Comparison of ENCODE assay signal across 9 cellular contexts in genomic region chr1:161026954-161027353, GRCh38. TPM values are rescaled to one million over a fixed set of nuclear protein-coding genes. Genes with fewer than 3 reads are reported as not detected.
DNase-seq lines count a peak whose midpoint lies in the region; ATAC-seq, FAIRE-seq and TF ChIP-seq lines count a peak whose summit lies in the region.
"Not testable (repeated sequence)": the region's sequence is repeated elsewhere in the genome, so short reads cannot be mapped to it uniquely, and the experiment has no call there.
"Had no signal": no experiment of that assay in that cellular context is flagged by ENCODE, and none has a peak within 500 bp of the region (broad histone marks: within the 10 kb centered on the region; RNA-seq: fewer than 3 reads in every experiment).

No MANE protein-coding gene starts in this region.

- H3K9me1 ChIP-seq in keratinocyte (ENCODE audit: control insufficient read depth, extremely low read depth, insufficient read depth, low read length) = not testable (repeated sequence)

- not testable (repeated sequence) for TF ChIP-seq CTCF in VCaP (conservative IDR thresholded peaks at IDR 0.05); GM12878 (IDR thresholded peaks at IDR 0.05 in 2 of 3, conservative IDR thresholded peaks at IDR 0.05 in 1 of 3; ENCODE audit: control insufficient read depth in 2 of 3, extremely low read depth in 1 of 3, insufficient read depth in 1 of 3, low read depth in 3 of 3, low read length in 3 of 3); keratinocyte (optimal IDR thresholded peaks at IDR 0.05 in 1 of 3, IDR thresholded peaks at IDR 0.05 in 1 of 3, conservative IDR thresholded peaks at IDR 0.05 in 1 of 3; ENCODE audit: extremely low read depth in 1 of 3, insufficient read depth in 2 of 3, low read length in 3 of 3)

- intact Hi-C loops in activated naive CD4-positive, alpha-beta T cell treated with anti-CD3 and anti-CD28 coated beads for 36 hours (cut with micrococcal nuclease); GM12878 (cut with micrococcal nuclease; ENCODE audit: unreplicated experiment): not testable (repeated sequence)

- not testable (repeated sequence) for H3K9me3 Mint-ChIP-seq in activated naive CD4-positive, alpha-beta T cell treated with anti-CD3 and anti-CD28 coated beads for 36 hours; stimulated activated naive CD8-positive, alpha-beta T cell treated with anti-CD3 and anti-CD28 coated beads, Interleukin-15, Interleukin-2, amounts not matched to agents 100 ng/mL and 50 ng/mL, for 24 hours

- not testable (repeated sequence) for H3K36me3 Mint-ChIP-seq in activated naive CD4-positive, alpha-beta T cell treated with anti-CD3 and anti-CD28 coated beads for 36 hours (ENCODE audit: low read depth)
- H3K36me3 Mint-ChIP-seq in stimulated activated naive CD8-positive, alpha-beta T cell treated with anti-CD3 and anti-CD28 coated beads, Interleukin-15, Interleukin-2, amounts not matched to agents 100 ng/mL and 50 ng/mL, for 24 hours (ENCODE audit: low read depth) = peaks cover 36% of the 10 kb centered on the region

- H3K27me3 ChIP-seq in GM12878 (replicated peaks in 1 of 2; ENCODE audit: control insufficient read depth in 2 of 2, insufficient read depth in 2 of 2, low read length in 1 of 2); keratinocyte (ENCODE audit: control insufficient read depth, extremely low read depth, insufficient read depth, low read length): not testable (repeated sequence)

- peak; percentile 73 for ATAC-seq in HG02610 (IDR thresholded peaks at IDR 0.05; ENCODE audit: unreplicated experiment)
- not testable (repeated sequence) for ATAC-seq in GM12878

- not testable (repeated sequence) for H4K20me1 ChIP-seq in GM12878 (ENCODE audit: control insufficient read depth, insufficient read depth); keratinocyte (ENCODE audit: control insufficient read depth, extremely low read depth, insufficient read depth, low read length)

- H3K4me1 ChIP-seq in GM12878 (ENCODE audit: control insufficient read depth, insufficient read depth, low read length); keratinocyte (ENCODE audit: control insufficient read depth, extremely low read depth, insufficient read depth, low read length): not testable (repeated sequence)

- CTCF ChIA-PET in activated naive CD4-positive, alpha-beta T cell treated with anti-CD3 and anti-CD28 coated beads for 36 hours (lab: Charles Lee) = interaction anchor here (0.6 to 2.8 kb wide), 4 partner anchors 14 to 120 kb away, joined by 3 to 11 read pairs (median 5); no protein-coding TSS in a partner anchor
- CTCF ChIA-PET in GM12878 (lab: Yijun Ruan, JAX) = interaction anchor here (1.9 kb wide), 1 partner anchor 18 kb away, joined by 8 read pairs; the partner anchor contains the start of gene USF1

- POLR2A ChIA-PET in GM12878 (lab: Charles Lee) = not testable (repeated sequence)

- DNase-seq in activated T-cell treated with anti-CD3 and anti-CD28 coated beads for 24 hours (ENCODE audit: low read depth) = peak; percentile 20
- DNase-seq in activated naive CD4-positive, alpha-beta T cell treated with anti-CD3 and anti-CD28 coated beads for 36 hours = peak; percentile 27
- not testable (repeated sequence) for DNase-seq in GM12878 (ENCODE audit: low read depth, low spot score); keratinocyte (ENCODE audit: low read depth, low spot score)

- in situ Hi-C loops in GM12878 (cut with MboI) = not testable (repeated sequence)

- not testable (repeated sequence) for H3K9ac ChIP-seq in GM12878 (ENCODE audit: control insufficient read depth, insufficient read depth, low read length); keratinocyte (ENCODE audit: control insufficient read depth, extremely low read depth, insufficient read depth, low read length)

- H3K36me3 ChIP-seq in GM12878 (ENCODE audit: control insufficient read depth in 2 of 2, insufficient read depth in 2 of 2, low read length in 1 of 2); keratinocyte (ENCODE audit: control insufficient read depth in 2 of 2, extremely low read depth in 1 of 2, insufficient read depth in 2 of 2, low read length in 2 of 2): not testable (repeated sequence)

- H3K9me3 ChIP-seq in GM12878 (replicated peaks; ENCODE audit: control insufficient read depth, insufficient read depth, low read length) = peaks cover 10% of the 10 kb centered on the region; the same call in 2 of the 3 replicates
- H3K9me3 ChIP-seq in keratinocyte (ENCODE audit: control insufficient read depth, low read depth, low read length) = not testable (repeated sequence)

- H3K27ac ChIP-seq in VCaP (peak overlapping the region; percentile 2; the same call in 1 of the 2 replicates), keratinocyte (ENCODE audit: control insufficient read depth, insufficient read depth, low read length) (peak overlapping the region; percentile 36)
- H3K27ac ChIP-seq in GM12878 (ENCODE audit: control insufficient read depth, insufficient read depth) = not testable (repeated sequence)

- not testable (repeated sequence) for H2AFZ ChIP-seq in GM12878 (ENCODE audit: control insufficient read depth, low read depth, low read length); keratinocyte (ENCODE audit: control insufficient read depth, low read length)

- FAIRE-seq in GM12878 (lab: Jason Lieb, UNC); keratinocyte (lab: Jason Lieb, UNC): not testable (repeated sequence)

- H3K4me3 ChIP-seq in GM12878; keratinocyte (ENCODE audit: control insufficient read depth in 2 of 3, extremely low read depth in 1 of 3, insufficient read depth in 2 of 3, low read depth in 1 of 3, low read length in 3 of 3): not testable (repeated sequence)

- H3K79me2 ChIP-seq in GM12878 (ENCODE audit: control insufficient read depth, insufficient read depth, low read length); keratinocyte (ENCODE audit: control insufficient read depth, insufficient read depth, low read length): not testable (repeated sequence)

- RAD21 ChIA-PET in GM12878 (lab: Charles Lee; ENCODE audit: unreplicated experiment) = interaction anchor here (1.1 kb wide), 1 partner anchor 19 kb away, joined by 3 read pairs; the partner anchor contains the start of gene USF1

- H3K4me1 Mint-ChIP-seq in activated naive CD4-positive, alpha-beta T cell treated with anti-CD3 and anti-CD28 coated beads for 36 hours (ENCODE audit: low read depth) = peaks cover 19% of the 10 kb centered on the region
- H3K4me1 Mint-ChIP-seq in stimulated activated naive CD8-positive, alpha-beta T cell treated with anti-CD3 and anti-CD28 coated beads, Interleukin-15, Interleukin-2, amounts not matched to agents 100 ng/mL and 50 ng/mL, for 24 hours (ENCODE audit: low read depth) = peaks cover 22% of the 10 kb centered on the region

- H3K27ac Mint-ChIP-seq in activated naive CD4-positive, alpha-beta T cell treated with anti-CD3 and anti-CD28 coated beads for 36 hours = not testable (repeated sequence)
- H3K27ac Mint-ChIP-seq in stimulated activated naive CD8-positive, alpha-beta T cell treated with anti-CD3 and anti-CD28 coated beads, Interleukin-15, Interleukin-2, amounts not matched to agents 100 ng/mL and 50 ng/mL, for 24 hours = peak overlapping the region; percentile 50

- 0% methylated on average over 1 of the region's 1 CpG for WGBS in GM12878 (ENCODE audit: insufficient coverage, insufficient replicate concordance, low lambda C conversion rate, missing lambda C conversion rate)

- dilution Hi-C loops in keratinocyte (cut with MboI; ENCODE audit: extremely low pct_ligation_motif_present, low sequenced_read_pairs) = not testable (repeated sequence)

- SMC1A ChIA-PET in GM12878 (lab: Charles Lee; ENCODE audit: uncharacterized antibody, unreplicated experiment) = not testable (repeated sequence)

- not testable (repeated sequence) for H3K4me3 Mint-ChIP-seq in activated naive CD4-positive, alpha-beta T cell treated with anti-CD3 and anti-CD28 coated beads for 36 hours; stimulated activated naive CD8-positive, alpha-beta T cell treated with anti-CD3 and anti-CD28 coated beads, Interleukin-15, Interleukin-2, amounts not matched to agents 100 ng/mL and 50 ng/mL, for 24 hours

- not testable (repeated sequence) for H3K4me2 ChIP-seq in GM12878 (ENCODE audit: control insufficient read depth, insufficient read depth); keratinocyte (ENCODE audit: control insufficient read depth, extremely low read depth, insufficient read depth, low read depth, low read length)

- not testable (repeated sequence) for TF ChIP-seq POLR2A in GM12878 (IDR thresholded peaks at IDR 0.05; ENCODE audit: low read depth, low read length)

- H3K27me3 Mint-ChIP-seq in activated naive CD4-positive, alpha-beta T cell treated with anti-CD3 and anti-CD28 coated beads for 36 hours (ENCODE audit: low read depth); stimulated activated naive CD8-positive, alpha-beta T cell treated with anti-CD3 and anti-CD28 coated beads, Interleukin-15, Interleukin-2, amounts not matched to agents 100 ng/mL and 50 ng/mL, for 24 hours: not testable (repeated sequence)

- not testable (repeated sequence) for BruUV-seq in GM12878 (replicated peaks; lab: Mats Ljungman, UMichigan)

- TF ChIP-seq EP300 in GM12878 (IDR thresholded peaks at IDR 0.05; ENCODE audit: borderline replicate concordance in 1 of 2, control insufficient read depth in 1 of 2, low read depth in 2 of 2, low read length in 2 of 2) = not testable (repeated sequence)

- not testable (repeated sequence) for TF ChIP-seq RAD21 in GM12878 (IDR thresholded peaks at IDR 0.05; ENCODE audit: insufficient read depth, low read depth, low read length)

RNA-seq across cellular contexts. Expression of gene F11R, which starts 6.0 kb away (rescaled TPM):
- 10 to 100 TPM; 26.0 to 26.9 TPM for total RNA-seq in activated naive CD4-positive, alpha-beta T cell treated with anti-CD3 and anti-CD28 coated beads for 36 hours
- 90.7 and 115 TPM in 2 replicates for total RNA-seq in GM12878 (2013; cell fraction: nucleolus; rRNA removed)
- total RNA-seq in GM12878 (2014; rRNA removed) = 23.7 and 33.2 TPM in 2 replicates
- 29.5 and 31.9 TPM in 2 replicates for total RNA-seq in GM12878 (2014; rRNA removed; fragmentation: Illumina TruSeq; extraction: Trizol)
- total RNA-seq in GM12878 (2021) = 29.8 and 33.2 TPM in 2 replicates
- polyA plus RNA-seq in GM12878 (2011; ENCODE audit: low read depth) = 18.2 TPM
- polyA plus RNA-seq in GM12878 (2011; rRNA removed) = 51.8 and 80.9 TPM in 2 replicates
- polyA plus RNA-seq in GM12878 (2011; cell fraction: cytosol; rRNA removed) = 63.3 and 86.3 TPM in 2 replicates
- polyA plus RNA-seq in GM12878 (2011; cell fraction: nucleus; rRNA removed) = 29.5 and 52.8 TPM in 2 replicates
- polyA plus RNA-seq in GM12878 (2012) = 27.6 and 42.8 TPM in 2 replicates
- polyA plus RNA-seq in GM12878 (2014; fragmentation: Illumina TruSeq; extraction: Trizol) = 54.5 and 71.7 TPM in 2 replicates
- 10 to 100 TPM; 15.3 TPM for polyA plus RNA-seq in GM12878 (2014; fragmentation: Nextera tagmentation; extraction: Ambion mirVana)
- polyA plus RNA-seq in GM12878 (2014; rRNA removed) = 21.0 and 23.4 TPM in 2 replicates
- 10 to 100 TPM; 21.3 to 24.9 TPM for polyA plus RNA-seq in GM12878 (2016; fragmentation: Nextera tagmentation; extraction: Ambion mirVana)
- polyA minus RNA-seq in GM12878 (2011; rRNA and poly(A)+ RNA removed) = 82.5 and 112 TPM in 2 replicates
- 13.3 and 16.4 TPM in 2 replicates for polyA minus RNA-seq in GM12878 (2011; cell fraction: cytosol; rRNA and poly(A)+ RNA removed)
- polyA minus RNA-seq in GM12878 (2011; cell fraction: nucleus; rRNA and poly(A)+ RNA removed) = 10.6 and 12.9 TPM in 2 replicates
- polyA plus RNA-seq in keratinocyte = 201 to 259 TPM (median 224 TPM) in 3 replicates
- polyA plus RNA-seq in keratinocyte (2011; ENCODE audit: low read depth) = 32.4 TPM
- polyA plus RNA-seq in keratinocyte (2011; cell fraction: cytosol; rRNA removed) = 96.8 and 161 TPM in 2 replicates
- 361 and 385 TPM in 2 replicates for polyA plus RNA-seq in keratinocyte (2011; cell fraction: nucleus; rRNA removed)
- 96.9 and 113 TPM in 2 replicates for polyA plus RNA-seq in keratinocyte (2012; ENCODE audit: low replicate concordance)
- polyA minus RNA-seq in keratinocyte = 318 to 388 TPM (median 383 TPM) in 3 replicates
- 61.6 TPM for polyA minus RNA-seq in keratinocyte (2011; cell fraction: cytosol; rRNA and poly(A)+ RNA removed)
- 190 and 363 TPM in 2 replicates for polyA minus RNA-seq in keratinocyte (2011; cell fraction: nucleus; rRNA and poly(A)+ RNA removed)

RNA-seq across cellular contexts. Expression of gene TSTD1, which starts 11.8 kb away (rescaled TPM):
- 10 to 100 TPM; 50.3 to 51.5 TPM for total RNA-seq in activated naive CD4-positive, alpha-beta T cell treated with anti-CD3 and anti-CD28 coated beads for 36 hours
- 26.3 and 40.4 TPM in 2 replicates for total RNA-seq in GM12878 (2013; cell fraction: nucleolus; rRNA removed)
- total RNA-seq in GM12878 (2014; rRNA removed) (72.2 and 72.7 TPM in 2 replicates), GM12878 (2014; rRNA removed; fragmentation: Illumina TruSeq; extraction: Trizol) (37.6 and 38.4 TPM in 2 replicates), GM12878 (2021) (43.2 and 49.0 TPM in 2 replicates)
- polyA plus RNA-seq in GM12878 (2011; ENCODE audit: low read depth) = 21.8 TPM
- polyA plus RNA-seq in GM12878 (2011; rRNA removed) (65.8 and 82.6 TPM in 2 replicates), GM12878 (2014; fragmentation: Illumina TruSeq; extraction: Trizol) (14.5 and 33.3 TPM in 2 replicates), GM12878 (2014; fragmentation: Nextera tagmentation; extraction: Ambion mirVana) (100 to 1,000 TPM; 102 to 145 TPM), GM12878 (2014; rRNA removed) (96.1 and 99.1 TPM in 2 replicates), GM12878 (2016; fragmentation: Nextera tagmentation; extraction: Ambion mirVana) (100 to 1,000 TPM; 100 to 118 TPM), keratinocyte (106 to 128 TPM (median 113 TPM) in 3 replicates)
- 125 and 132 TPM in 2 replicates for polyA plus RNA-seq in GM12878 (2011; cell fraction: cytosol; rRNA removed)
- polyA plus RNA-seq in GM12878 (2011; cell fraction: nucleus; rRNA removed) = 76.3 and 99.1 TPM in 2 replicates
- polyA plus RNA-seq in GM12878 (2012) = 64.2 and 75.4 TPM in 2 replicates
- 6.6 and 20.1 TPM in 2 replicates for polyA minus RNA-seq in GM12878 (2011; rRNA and poly(A)+ RNA removed)
- polyA minus RNA-seq in GM12878 (2011; cell fraction: cytosol; rRNA and poly(A)+ RNA removed) = 6.7 and 9.0 TPM in 2 replicates
- polyA minus RNA-seq in GM12878 (2011; cell fraction: nucleus; rRNA and poly(A)+ RNA removed) = 13.1 and 18.8 TPM in 2 replicates
- polyA plus RNA-seq in keratinocyte (2011; ENCODE audit: low read depth) = 95.0 TPM
- 77.2 and 119 TPM in 2 replicates for polyA plus RNA-seq in keratinocyte (2011; cell fraction: cytosol; rRNA removed)
- polyA plus RNA-seq in keratinocyte (2011; cell fraction: nucleus; rRNA removed) = 56.0 and 60.6 TPM in 2 replicates
- polyA plus RNA-seq in keratinocyte (2012; ENCODE audit: low replicate concordance) = 81.0 and 132 TPM in 2 replicates
- 17.7 to 24.2 TPM (median 19.1 TPM) in 3 replicates for polyA minus RNA-seq in keratinocyte
- polyA minus RNA-seq in keratinocyte (2011; cell fraction: cytosol; rRNA and poly(A)+ RNA removed) = 33.0 TPM
- 8.2 and 9.7 TPM in 2 replicates for polyA minus RNA-seq in keratinocyte (2011; cell fraction: nucleus; rRNA and poly(A)+ RNA removed)

RNA-seq across cellular contexts. Expression of gene USF1, which starts 18.8 kb away (rescaled TPM):
- 10 to 100 TPM; 43.7 to 44.2 TPM for total RNA-seq in activated naive CD4-positive, alpha-beta T cell treated with anti-CD3 and anti-CD28 coated beads for 36 hours
- total RNA-seq in GM12878 (2013; cell fraction: nucleolus; rRNA removed) = 32.1 and 38.7 TPM in 2 replicates
- total RNA-seq in GM12878 (2014; rRNA removed) (90.2 and 92.1 TPM in 2 replicates), GM12878 (2014; rRNA removed; fragmentation: Illumina TruSeq; extraction: Trizol) (61.4 and 65.1 TPM in 2 replicates), GM12878 (2021) (60.3 and 65.8 TPM in 2 replicates)
- 54.0 TPM for polyA plus RNA-seq in GM12878 (2011; ENCODE audit: low read depth)
- polyA plus RNA-seq in GM12878 (2011; rRNA removed) (33.8 and 46.0 TPM in 2 replicates), GM12878 (2014; fragmentation: Illumina TruSeq; extraction: Trizol) (50.5 and 60.9 TPM in 2 replicates), GM12878 (2014; fragmentation: Nextera tagmentation; extraction: Ambion mirVana) (10 to 100 TPM in 1 of 2 experiments, 1 to 10 TPM in 1; 9.4 to 26.3 TPM), GM12878 (2014; rRNA removed) (72.6 and 72.8 TPM in 2 replicates), GM12878 (2016; fragmentation: Nextera tagmentation; extraction: Ambion mirVana) (10 to 100 TPM; 11.5 to 23.1 TPM), keratinocyte (25.1 to 40.7 TPM (median 31.6 TPM) in 3 replicates)
- polyA plus RNA-seq in GM12878 (2011; cell fraction: cytosol; rRNA removed) = 55.7 and 71.7 TPM in 2 replicates
- polyA plus RNA-seq in GM12878 (2011; cell fraction: nucleus; rRNA removed) = 153 and 160 TPM in 2 replicates
- polyA plus RNA-seq in GM12878 (2012) = 42.5 and 67.5 TPM in 2 replicates
- polyA minus RNA-seq in GM12878 (2011; rRNA and poly(A)+ RNA removed) = 149 and 171 TPM in 2 replicates
- 31.5 and 32.7 TPM in 2 replicates for polyA minus RNA-seq in GM12878 (2011; cell fraction: cytosol; rRNA and poly(A)+ RNA removed)
- polyA minus RNA-seq in GM12878 (2011; cell fraction: nucleus; rRNA and poly(A)+ RNA removed) = 24.2 and 34.1 TPM in 2 replicates
- 29.0 TPM for polyA plus RNA-seq in keratinocyte (2011; ENCODE audit: low read depth)
- 14.4 and 15.5 TPM in 2 replicates for polyA plus RNA-seq in keratinocyte (2011; cell fraction: cytosol; rRNA removed)
- polyA plus RNA-seq in keratinocyte (2011; cell fraction: nucleus; rRNA removed) = 72.9 and 81.7 TPM in 2 replicates
- 26.9 and 37.1 TPM in 2 replicates for polyA plus RNA-seq in keratinocyte (2012; ENCODE audit: low replicate concordance)
- polyA minus RNA-seq in keratinocyte = 75.2 to 96.5 TPM (median 79.5 TPM) in 3 replicates
- polyA minus RNA-seq in keratinocyte (2011; cell fraction: cytosol; rRNA and poly(A)+ RNA removed) = 43.4 TPM
- polyA minus RNA-seq in keratinocyte (2011; cell fraction: nucleus; rRNA and poly(A)+ RNA removed) = 18.9 and 30.1 TPM in 2 replicates

RNA-seq across cellular contexts. Expression of gene ARHGAP30, which starts 42.7 kb away (rescaled TPM):
- total RNA-seq in activated naive CD4-positive, alpha-beta T cell treated with anti-CD3 and anti-CD28 coated beads for 36 hours = 100 to 1,000 TPM; 104 to 106 TPM
- 49.9 and 52.0 TPM in 2 replicates for total RNA-seq in GM12878 (2013; cell fraction: nucleolus; rRNA removed)
- total RNA-seq in GM12878 (2014; rRNA removed) = 64.8 and 72.0 TPM in 2 replicates
- total RNA-seq in GM12878 (2014; rRNA removed; fragmentation: Illumina TruSeq; extraction: Trizol) = 78.5 and 78.9 TPM in 2 replicates
- total RNA-seq in GM12878 (2021) = 136 and 143 TPM in 2 replicates
- polyA plus RNA-seq in GM12878 (2011; ENCODE audit: low read depth) = 51.5 TPM
- 68.3 and 90.2 TPM in 2 replicates for polyA plus RNA-seq in GM12878 (2011; rRNA removed)
- 120 and 128 TPM in 2 replicates for polyA plus RNA-seq in GM12878 (2011; cell fraction: cytosol; rRNA removed)
- 83.8 and 88.7 TPM in 2 replicates for polyA plus RNA-seq in GM12878 (2011; cell fraction: nucleus; rRNA removed)
- 86.4 and 90.3 TPM in 2 replicates for polyA plus RNA-seq in GM12878 (2012)
- polyA plus RNA-seq in GM12878 (2014; fragmentation: Illumina TruSeq; extraction: Trizol) = 74.3 and 94.1 TPM in 2 replicates
- polyA plus RNA-seq in GM12878 (2014; fragmentation: Nextera tagmentation; extraction: Ambion mirVana) = 10 to 100 TPM; 12.9 to 20.9 TPM
- 81.9 and 86.9 TPM in 2 replicates for polyA plus RNA-seq in GM12878 (2014; rRNA removed)
- 10 to 100 TPM; 64.1 to 74.0 TPM for polyA plus RNA-seq in GM12878 (2016; fragmentation: Nextera tagmentation; extraction: Ambion mirVana)
- polyA minus RNA-seq in GM12878 (2011; rRNA and poly(A)+ RNA removed) = 65.2 and 132 TPM in 2 replicates
- polyA minus RNA-seq in GM12878 (2011; cell fraction: cytosol; rRNA and poly(A)+ RNA removed) = 46.4 and 49.8 TPM in 2 replicates
- polyA minus RNA-seq in GM12878 (2011; cell fraction: nucleus; rRNA and poly(A)+ RNA removed) = 23.0 and 35.9 TPM in 2 replicates
- 0.05 to 0.45 TPM (median 0.16 TPM) in 3 replicates for polyA plus RNA-seq in keratinocyte
- 6.6 TPM for polyA plus RNA-seq in keratinocyte (2011; ENCODE audit: low read depth)
- 0.05 and 0.06 TPM in 2 replicates for polyA plus RNA-seq in keratinocyte (2011; cell fraction: cytosol; rRNA removed)
- 0.99 and 1.1 TPM in 2 replicates for polyA plus RNA-seq in keratinocyte (2011; cell fraction: nucleus; rRNA removed)
- 0.29 and 11.6 TPM in 2 replicates for polyA plus RNA-seq in keratinocyte (2012; ENCODE audit: low replicate concordance)
- 0.26 to 0.42 TPM in 2 of 3 replicates, not detected in the other for polyA minus RNA-seq in keratinocyte
- not detected for polyA minus RNA-seq in keratinocyte (2011; cell fraction: cytosol; rRNA and poly(A)+ RNA removed)
- 0.63 and 0.93 TPM in 2 replicates for polyA minus RNA-seq in keratinocyte (2011; cell fraction: nucleus; rRNA and poly(A)+ RNA removed)
- total RNA-seq: SJSA1 had no signal
- polyA plus RNA-seq: BJ had no signal
